In the genomic region with DNA sequence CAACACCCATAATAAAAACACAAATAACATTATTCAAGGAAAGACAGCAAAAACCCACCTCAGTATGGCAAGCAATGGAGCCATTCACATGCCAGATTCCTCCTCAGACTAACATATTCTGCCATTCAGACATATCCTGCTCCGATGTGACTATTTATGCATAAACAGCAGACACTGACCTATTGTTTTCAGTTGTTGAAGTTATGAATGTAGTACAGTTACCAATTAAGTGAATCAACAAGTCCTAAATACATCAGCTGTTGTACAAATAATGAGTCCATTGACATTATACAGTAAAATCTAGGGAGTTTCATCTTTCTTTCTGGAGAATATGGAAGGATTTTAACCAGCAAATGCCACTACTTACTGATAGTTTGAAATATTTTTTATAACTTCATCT, we compare ENCODE assay signal across 22 cellular contexts.
A peak's percentile ranks its signal among the peaks of the same experiment; 100 is the strongest.
DNase-seq lines count a peak whose midpoint lies in the region; ATAC-seq, FAIRE-seq and TF ChIP-seq lines count a peak whose summit lies in the region.
"Had no signal": no experiment of that assay in that cellular context is flagged by ENCODE, and none has a peak within 500 bp of the region (broad histone marks: within the 10 kb centered on the region; RNA-seq: fewer than 3 reads in every experiment).

No MANE protein-coding gene starts in this region.

- no peak overlapping the region for H3K4me3 ChIP-seq in PC-3 (ENCODE audit: low read length)
- H3K4me3 ChIP-seq: K562, SK-N-MC had no signal

- DNase-seq in D721Med (ENCODE audit: insufficient read length, low spot score) (no peak), H54 (ENCODE audit: insufficient read length, low spot score) (no peak), PC-3 (no peak), globus pallidus (ENCODE audit: low spot score) (peak; percentile 16), DMS153 (lab: John Stamatoyannopoulos, UW) (no peak), kidney glomerular epithelial cell (lab: John Stamatoyannopoulos, UW) (no peak), SK-N-DZ (ENCODE audit: low spot score) (no peak)
- DNase-seq: Caco-2; CD4-positive, CD25-positive, alpha-beta regulatory T cell; H7; HFFc6; NCI-H1092; NCI-H1436; NCI-H2029 treated with DMSO at 0.1 percent for 48 hours; NCI-H774; SW 1271; T-helper 2 cell had no signal

- no peak overlapping the region for H2AFZ ChIP-seq in PC-3 (ENCODE audit: low read length)

- TF ChIP-seq POLR2A in H54 (IDR thresholded peaks at IDR 0.05; ENCODE audit: low read depth, low read length) = no peak

- H3K9me2 ChIP-seq in PC-3 (replicated peaks; ENCODE audit: low read length) = no peaks in the 10 kb centered on the region

- H3K4me2 ChIP-seq in PC-3 (ENCODE audit: low read length) = no peak overlapping the region

- H3K36me3 ChIP-seq in PC-3 (ENCODE audit: low read depth, low read length) = no peaks in the 10 kb centered on the region

- H3K9me3 ChIP-seq in PC-3 (ENCODE audit: low read length) = no peaks in the 10 kb centered on the region
- H3K9me3 ChIP-seq: Caco-2 had no signal

- H4K20me1 ChIP-seq in PC-3 (ENCODE audit: low read length) = no peaks in the 10 kb centered on the region

- POLR2A ChIA-PET in PC-3 (lab: Charles Lee; ENCODE audit: unreplicated experiment) = no interaction called here

- H3K79me2 ChIP-seq in PC-3 (ENCODE audit: low read length) = 0 out of 2 replicates have a peak, but pooled peaks cover 4% of the 10 kb centered on the region

- CTCF ChIA-PET in PC-3 (lab: Charles Lee) = no interaction called here

- intact Hi-C loops in PC-3 (cut with micrococcal nuclease) = no loop called here

- TF ChIP-seq CTCF in D721Med (IDR thresholded peaks at IDR 0.05; ENCODE audit: insufficient read depth, missing control alignments) (no peak), PC-3 (conservative IDR thresholded peaks at IDR 0.05; ENCODE audit: low read depth, low read length) (no peak)

- H3K9ac ChIP-seq in PC-3 (ENCODE audit: low read length) = no peak overlapping the region

- no peaks in the 10 kb centered on the region for H3K4me1 ChIP-seq in PC-3 (ENCODE audit: insufficient read depth, low read length)
- H3K4me1 ChIP-seq: Caco-2 had no signal

- H3F3A ChIP-seq in PC-3 (ENCODE audit: low read length, unreplicated experiment) = no peaks in the 10 kb centered on the region

- FAIRE-seq in D721Med (lab: Jason Lieb, UNC) = peak; percentile 58
- FAIRE-seq in H54 (lab: Jason Lieb, UNC) = peak; percentile 96
- FAIRE-seq: HepG2, K562 had no signal

- no peaks in the 10 kb centered on the region for H3K27me3 ChIP-seq in PC-3 (ENCODE audit: low read length)

- BruUV-seq in PC-3 (replicated peaks; lab: Mats Ljungman, UMichigan) = no TSS peak

- peak; percentile 33 for ATAC-seq in PC-3
- ATAC-seq: HepG2, K562, Right ventricle myocardium inferior had no signal

- H3K27ac ChIP-seq in PC-3 (ENCODE audit: low read length) = no peak overlapping the region
- H3K27ac ChIP-seq: HL-60, SK-N-MC had no signal
